Comparison of ENCODE assay signal across 13 cellular contexts in the genomic region with DNA sequence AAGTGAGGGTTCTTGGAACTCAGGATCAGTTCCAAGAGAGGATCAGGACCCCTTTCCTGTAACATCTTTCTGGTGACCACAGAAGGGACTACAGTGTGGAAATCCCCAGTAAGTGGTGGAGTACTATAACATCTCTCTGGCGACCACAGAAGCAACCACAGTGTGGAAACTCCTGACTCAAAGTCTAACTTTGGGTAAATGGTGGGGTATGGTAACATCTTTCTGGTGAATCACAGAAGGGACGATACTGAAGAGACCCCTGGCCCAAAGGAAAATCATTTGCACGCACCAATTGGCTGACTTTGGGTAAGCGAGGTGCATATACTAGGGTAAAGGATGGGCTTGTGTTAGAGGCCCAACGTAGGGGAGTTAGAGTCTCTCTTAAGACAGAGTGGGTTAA. TPM values are rescaled to one million over a fixed set of nuclear protein-coding genes. Genes with fewer than 3 reads are reported as not detected.
DNase-seq lines count a peak whose midpoint lies in the region; ATAC-seq lines count a peak whose summit lies in the region.
"Had no signal": no experiment of that assay in that cellular context is flagged by ENCODE, and none has a peak within 500 bp of the region (broad histone marks: within the 10 kb centered on the region; RNA-seq: fewer than 3 reads in every experiment).

No MANE protein-coding gene starts in this region.

- ATAC-seq in GM21717 (IDR thresholded peaks at IDR 0.05; ENCODE audit: unreplicated experiment) (peak; percentile 92), HG03439 (IDR thresholded peaks at IDR 0.05; ENCODE audit: unreplicated experiment) (peak; percentile 97)
- ATAC-seq: A549 had no signal

- intact Hi-C loops in activated CD4-positive, alpha-beta T cell treated with anti-CD3 and anti-CD28 coated beads, Interleukin-2, amount 10 ng/mL, durations not matched to agents 24 days and 14 days (cut with micrococcal nuclease) = no loop called here

- H3K4me3 Mint-ChIP-seq in activated CD4-positive, alpha-beta T cell treated with anti-CD3 and anti-CD28 coated beads, Interleukin-2, amount 10 ng/mL, durations not matched to agents 24 days and 14 days = no peak overlapping the region
- H3K4me3 Mint-ChIP-seq: memory B cell had no signal

- H3K36me3 Mint-ChIP-seq in activated CD4-positive, alpha-beta T cell treated with anti-CD3 and anti-CD28 coated beads, Interleukin-2, amount 10 ng/mL, durations not matched to agents 24 days and 14 days (ENCODE audit: low read depth) = no peaks in the 10 kb centered on the region
- H3K36me3 Mint-ChIP-seq: memory B cell had no signal

- no peaks in the 10 kb centered on the region for H3K9me3 Mint-ChIP-seq in activated CD4-positive, alpha-beta T cell treated with anti-CD3 and anti-CD28 coated beads, Interleukin-2, amount 10 ng/mL, durations not matched to agents 24 days and 14 days

- H3K27ac Mint-ChIP-seq in activated CD4-positive, alpha-beta T cell treated with anti-CD3 and anti-CD28 coated beads, Interleukin-2, amount 10 ng/mL, durations not matched to agents 24 days and 14 days = no peak overlapping the region
- H3K27ac Mint-ChIP-seq: memory B cell had no signal

- H3K27me3 Mint-ChIP-seq in activated CD4-positive, alpha-beta T cell treated with anti-CD3 and anti-CD28 coated beads, Interleukin-2, amount 10 ng/mL, durations not matched to agents 24 days and 14 days = no peaks in the 10 kb centered on the region
- H3K27me3 Mint-ChIP-seq: memory B cell had no signal

- peak; percentile 61 for DNase-seq in activated CD4-positive, alpha-beta T cell treated with anti-CD3 and anti-CD28 coated beads, Interleukin-2, amount 10 ng/mL, durations not matched to agents 24 days and 14 days
- no peak for DNase-seq in activated CD4-positive, alpha-beta T cell treated with anti-CD3 and anti-CD28 coated beads, Interleukin-2, amount 50 U/mL, for 1 hour
- DNase-seq in iris pigment epithelial cell (ENCODE audit: low read depth) (peak; percentile 0), CD1c-positive myeloid dendritic cell (ENCODE audit: extremely low spot score) (no peak), RKO (ENCODE audit: low spot score) (no peak), putamen (ENCODE audit: low spot score) (no peak)
- DNase-seq: NCI-H1436; Peyer's patch; stimulated activated naive CD4-positive, alpha-beta T cell had no signal

- no peaks in the 10 kb centered on the region for H3K4me1 Mint-ChIP-seq in activated CD4-positive, alpha-beta T cell treated with anti-CD3 and anti-CD28 coated beads, Interleukin-2, amount 10 ng/mL, durations not matched to agents 24 days and 14 days
- H3K4me1 Mint-ChIP-seq: memory B cell had no signal

RNA-seq across cellular contexts. Expression of a gene that starts 56.3 kb away (rescaled TPM):
- not detected in 2 replicates for total RNA-seq in activated CD4-positive, alpha-beta T cell treated with anti-CD3 and anti-CD28 coated beads, Interleukin-2, amount 10 ng/mL, durations not matched to agents 24 days and 14 days

Comparison
In these comparisons a context has a peak if more than half of its experiments do, and no peak if none do; other contexts are left out.
1. DNase-seq: peak in activated CD4-positive, alpha-beta T cell treated with anti-CD3 and anti-CD28 coated beads, Interleukin-2, amount 10 ng/mL, durations not matched to agents 24 days and 14 days (single experiment) and iris pigment epithelial cell (single experiment); none in activated CD4-positive, alpha-beta T cell treated with anti-CD3 and anti-CD28 coated beads, Interleukin-2, amount 50 U/mL, for 1 hour (single experiment), CD1c-positive myeloid dendritic cell (single experiment), RKO (single experiment) and putamen (single experiment).